ENCODE assay signal across 2 cellular contexts in the genomic region with DNA sequence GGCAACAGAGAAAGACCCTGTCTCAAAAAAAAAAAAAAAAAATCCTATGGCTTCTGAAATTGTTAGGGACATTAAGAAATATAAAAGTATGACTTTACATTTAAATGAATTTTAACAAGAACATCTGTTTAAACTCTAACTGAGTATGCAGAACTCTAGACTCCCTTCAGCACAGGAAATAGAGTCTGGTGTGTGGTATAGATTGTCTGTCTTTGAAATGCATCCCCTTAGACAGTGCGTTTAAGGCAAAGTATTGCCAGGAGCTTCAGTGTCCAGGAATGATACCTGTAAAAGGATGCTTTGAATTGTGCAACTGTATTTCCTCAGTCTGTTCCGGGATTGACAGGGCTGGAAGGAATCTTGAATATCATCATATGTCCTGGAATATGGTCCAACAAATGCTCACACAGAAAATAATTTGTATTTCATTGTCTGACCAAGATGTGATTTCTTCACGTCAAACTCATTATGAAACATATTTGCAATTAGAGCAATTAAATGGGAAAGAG.
TF ChIP-seq lines count a peak whose summit lies in the region.

No MANE protein-coding gene starts in this region.

TF ChIP-seq in IMR-90, 13 proteins besides CTCF, POLR2A, EP300 and RAD21 (continued from another document):
- TF ChIP-seq NFE2L2 (IDR thresholded peaks at IDR 0.05; ENCODE audit: low read depth, low read length), result no peak
- TF ChIP-seq BHLHE40 (IDR thresholded peaks at IDR 0.05; ENCODE audit: low read depth, low read length), result no peak
- 0 out of 2 replicates have a peak, but pooled peaks have one; percentile 4 for TF ChIP-seq CEBPB (IDR thresholded peaks at IDR 0.05; ENCODE audit: low read depth, low read length)
- no peak for TF ChIP-seq USF2 (IDR thresholded peaks at IDR 0.05; ENCODE audit: low read depth, low read length)

TF ChIP-seq in endothelial cell of umbilical vein, 7 proteins besides CTCF, POLR2A, EP300 and RAD21 (continued from another document):
- TF ChIP-seq FOS (IDR thresholded peaks at IDR 0.05; ENCODE audit: borderline replicate concordance, insufficient read depth, low read length) (no peak), EZH2 (IDR thresholded peaks at IDR 0.05; ENCODE audit: borderline replicate concordance, low read depth, low read length, severe bottlenecking) (no peak), MAX (IDR thresholded peaks at IDR 0.05; ENCODE audit: insufficient read depth, insufficient read length) (no peak), JUN (IDR thresholded peaks at IDR 0.05; ENCODE audit: borderline replicate concordance, insufficient read depth, insufficient read length, low read depth) (no peak), GATA2 (IDR thresholded peaks at IDR 0.05; ENCODE audit: insufficient read depth, insufficient read length, low read depth, low read length) (no peak), MYC (IDR thresholded peaks at IDR 0.05; ENCODE audit: low read depth, low read length) (no peak)
TF ChIP-seq in endothelial cell of umbilical vein: peak in this region for 0.
